30 cellular contexts compared by ENCODE assay signal in genomic region chr20:57965441-57965840, GRCh38.
"Had no signal": no experiment of that assay in that cellular context is flagged by ENCODE, and none has a peak within 500 bp of the region (broad histone marks: within the 10 kb centered on the region; RNA-seq: fewer than 3 reads in every experiment).

No MANE protein-coding gene starts in this region.

- H3K4me1 ChIP-seq: adrenal gland had no signal

- H3K9me3 ChIP-seq: adrenal gland had no signal

- H3K27ac Mint-ChIP-seq: activated B cell treated with CpG ODN at 0.5 μM for 24 hours; activated CD4-positive, alpha-beta memory T cell treated with anti-CD3 and anti-CD28 coated beads, Interleukin-2, amount 10 ng/mL, durations not matched to agents 7 days and 5 days; activated CD4-positive, alpha-beta T cell treated with anti-CD3 and anti-CD28 coated beads for 36 hours; activated CD4-positive, alpha-beta T cell treated with anti-CD3 and anti-CD28 coated beads, Interleukin-2, amount 10 ng/mL, durations not matched to agents 7 days and 5 days; activated CD8-positive, alpha-beta memory T cell treated with anti-CD3 and anti-CD28 coated beads, Interleukin-2, amount 10 ng/mL, durations not matched to agents 7 days and 5 days; activated naive CD4-positive, alpha-beta T cell treated with anti-CD3 and anti-CD28 coated beads, Interleukin-2, amount 50 U/mL, for 72 hours; activated naive CD8-positive, alpha-beta T cell treated with anti-CD3 and anti-CD28 coated beads for 36 hours; activated T-cell treated with anti-CD3 and anti-CD28 coated beads, Interleukin-2, amount 50 U/mL, for 24 hours; activated T-helper 2 cell treated with anti-CD3 and anti-CD28 coated beads, Interferon-gamma antibody, Interleukin-2, Interleukin-4, amounts not matched to agents 10 μg/mL and 5 μg/mL and 100 μg/mL, durations not matched to agents 14 hours and 24 hours and 36 hours; brain; T-cell; T-helper 17 cell had no signal

- FAIRE-seq: bronchial epithelial cell, TTC549 had no signal

- ATAC-seq: activated CD4-positive, alpha-beta T cell treated with anti-CD3 and anti-CD28 coated beads for 36 hours; activated CD8-positive, alpha-beta memory T cell treated with anti-CD3 and anti-CD28 coated beads, Interleukin-2, amount 10 ng/mL, durations not matched to agents 7 days and 5 days; activated naive CD4-positive, alpha-beta T cell treated with anti-CD3 and anti-CD28 coated beads, Interleukin-2, amount 50 U/mL, for 72 hours; T-cell; T-helper 17 cell had no signal

- H3K36me3 ChIP-seq: adrenal gland, cardiac muscle cell had no signal

- H3K4me3 Mint-ChIP-seq: activated B cell treated with CpG ODN at 0.5 μM for 24 hours; activated CD4-positive, alpha-beta memory T cell treated with anti-CD3 and anti-CD28 coated beads, Interleukin-2, amount 10 ng/mL, durations not matched to agents 7 days and 5 days; activated CD4-positive, alpha-beta T cell treated with anti-CD3 and anti-CD28 coated beads for 36 hours; activated CD4-positive, alpha-beta T cell treated with anti-CD3 and anti-CD28 coated beads, Interleukin-2, amount 10 ng/mL, durations not matched to agents 7 days and 5 days; activated CD8-positive, alpha-beta memory T cell treated with anti-CD3 and anti-CD28 coated beads, Interleukin-2, amount 10 ng/mL, durations not matched to agents 7 days and 5 days; activated naive CD8-positive, alpha-beta T cell treated with anti-CD3 and anti-CD28 coated beads for 36 hours; activated T-cell treated with anti-CD3 and anti-CD28 coated beads, Interleukin-2, amount 50 U/mL, for 24 hours; brain; central memory CD8-positive, alpha-beta T cell; T-cell; T-helper 17 cell had no signal

- DNase-seq: activated B cell treated with CpG ODN at 0.5 μM for 24 hours; activated CD4-positive, alpha-beta memory T cell treated with anti-CD3 and anti-CD28 coated beads, Interleukin-2, amount 10 ng/mL, durations not matched to agents 7 days and 5 days; activated CD4-positive, alpha-beta T cell treated with anti-CD3 and anti-CD28 coated beads for 1 hour; activated CD4-positive, alpha-beta T cell treated with anti-CD3 and anti-CD28 coated beads for 36 hours; activated CD4-positive, alpha-beta T cell treated with anti-CD3 and anti-CD28 coated beads for 48 hours; activated CD4-positive, alpha-beta T cell treated with anti-CD3 and anti-CD28 coated beads, Interleukin-2, amount 10 ng/mL, durations not matched to agents 7 days and 5 days; activated CD4-positive, alpha-beta T cell treated with anti-CD3 and anti-CD28 coated beads, Interleukin-2, amount 50 U/mL, for 48 hours; activated CD8-positive, alpha-beta memory T cell treated with anti-CD3 and anti-CD28 coated beads, Interleukin-2, amount 10 ng/mL, durations not matched to agents 7 days and 5 days; activated CD8-positive, alpha-beta memory T cell treated with anti-CD3 and anti-CD28 coated beads, Interleukin-2, amount 50 U/mL, for 48 hours; activated effector memory CD4-positive, alpha-beta T cell treated with Interleukin-2 at 50 U/mL for 16 hours; activated gamma-delta T cell; activated naive CD4-positive, alpha-beta T cell treated with anti-CD3 and anti-CD28 coated beads, Interleukin-2, amount 50 U/mL, for 16 hours; activated naive CD4-positive, alpha-beta T cell treated with Interleukin-2 at 50 U/mL for 16 hours; activated naive CD8-positive, alpha-beta T cell treated with anti-CD3 and anti-CD28 coated beads for 36 hours; activated T-cell treated with anti-CD3 and anti-CD28 coated beads, Interleukin-2, amount 50 U/mL, for 24 hours; activated T-cell treated with anti-CD3 and anti-CD28 coated beads, Interleukin-2, amount 50 U/mL, for 48 hours; adrenal gland; amniotic stem cell; caudate nucleus; cerebellar nuclear complex; T-cell; T-helper 17 cell had no signal

- H3K9me3 Mint-ChIP-seq: activated B cell treated with CpG ODN at 0.5 μM for 24 hours; activated CD4-positive, alpha-beta memory T cell treated with anti-CD3 and anti-CD28 coated beads, Interleukin-2, amount 10 ng/mL, durations not matched to agents 7 days and 5 days; activated CD4-positive, alpha-beta T cell treated with anti-CD3 and anti-CD28 coated beads, Interleukin-2, amount 10 ng/mL, durations not matched to agents 7 days and 5 days; activated naive CD4-positive, alpha-beta T cell treated with anti-CD3 and anti-CD28 coated beads, Interleukin-2, amount 50 U/mL, for 72 hours; activated naive CD8-positive, alpha-beta T cell treated with anti-CD3 and anti-CD28 coated beads for 36 hours; activated T-cell treated with anti-CD3 and anti-CD28 coated beads, Interleukin-2, amount 50 U/mL, for 24 hours; activated T-helper 2 cell treated with anti-CD3 and anti-CD28 coated beads, Interferon-gamma antibody, Interleukin-2, Interleukin-4, amounts not matched to agents 10 μg/mL and 5 μg/mL and 100 μg/mL, durations not matched to agents 14 hours and 24 hours and 36 hours; central memory CD8-positive, alpha-beta T cell; T-cell had no signal

- H3K4me3 ChIP-seq: adrenal gland, cardiac muscle cell had no signal

- H3K36me3 Mint-ChIP-seq: activated CD8-positive, alpha-beta memory T cell treated with anti-CD3 and anti-CD28 coated beads, Interleukin-2, amount 10 ng/mL, durations not matched to agents 7 days and 5 days; activated naive CD4-positive, alpha-beta T cell treated with anti-CD3 and anti-CD28 coated beads, Interleukin-2, amount 50 U/mL, for 72 hours; activated naive CD8-positive, alpha-beta T cell treated with anti-CD3 and anti-CD28 coated beads for 36 hours; brain; T-cell had no signal

- H3K27ac ChIP-seq: adrenal gland, cardiac muscle cell, VCaP had no signal

- H3K27me3 Mint-ChIP-seq: activated CD4-positive, alpha-beta T cell treated with anti-CD3 and anti-CD28 coated beads, Interleukin-2, amount 10 ng/mL, durations not matched to agents 7 days and 5 days; activated CD8-positive, alpha-beta memory T cell treated with anti-CD3 and anti-CD28 coated beads, Interleukin-2, amount 10 ng/mL, durations not matched to agents 7 days and 5 days; activated naive CD8-positive, alpha-beta T cell treated with anti-CD3 and anti-CD28 coated beads for 36 hours had no signal

- H3K27me3 ChIP-seq: adrenal gland had no signal

- H3K4me1 Mint-ChIP-seq: activated B cell treated with CpG ODN at 0.5 μM for 24 hours; activated CD4-positive, alpha-beta memory T cell treated with anti-CD3 and anti-CD28 coated beads, Interleukin-2, amount 10 ng/mL, durations not matched to agents 7 days and 5 days; activated CD4-positive, alpha-beta T cell treated with anti-CD3 and anti-CD28 coated beads for 36 hours; activated CD4-positive, alpha-beta T cell treated with anti-CD3 and anti-CD28 coated beads, Interleukin-2, amount 10 ng/mL, durations not matched to agents 7 days and 5 days; activated CD8-positive, alpha-beta memory T cell treated with anti-CD3 and anti-CD28 coated beads, Interleukin-2, amount 10 ng/mL, durations not matched to agents 7 days and 5 days; activated naive CD8-positive, alpha-beta T cell treated with anti-CD3 and anti-CD28 coated beads for 36 hours; central memory CD8-positive, alpha-beta T cell; T-cell; T-helper 17 cell had no signal
